20 cellular contexts compared by ENCODE assay signal in the genomic region with DNA sequence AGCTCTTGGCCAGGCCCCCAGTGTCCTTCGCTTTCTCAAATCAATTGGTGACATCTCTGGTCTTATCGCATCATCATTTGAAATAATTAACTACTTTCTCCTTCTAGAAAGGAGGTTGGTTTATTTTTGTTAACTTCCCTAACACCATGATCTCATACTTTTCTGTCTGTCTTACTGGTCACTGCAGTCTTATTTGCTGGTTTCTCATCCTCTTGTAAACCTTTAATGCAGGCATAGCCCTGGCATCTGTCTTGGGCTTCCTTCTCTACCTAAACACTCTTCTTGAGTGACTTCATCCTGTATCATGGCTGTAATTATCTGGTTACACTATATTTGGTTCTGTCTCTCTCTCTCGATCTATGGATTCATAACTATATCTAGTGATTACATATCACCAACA.
DNase-seq lines count a peak whose midpoint lies in the region; ATAC-seq lines count a peak whose summit lies in the region.
"Had no signal": no experiment of that assay in that cellular context is flagged by ENCODE, and none has a peak within 500 bp of the region (broad histone marks: within the 10 kb centered on the region; RNA-seq: fewer than 3 reads in every experiment).

No MANE protein-coding gene starts in this region.

- no peaks in the 10 kb centered on the region for H3K36me3 Mint-ChIP-seq in CD4-positive, CD25-positive, alpha-beta regulatory T cell
- peaks cover 11% of the 10 kb centered on the region for H3K36me3 Mint-ChIP-seq in activated naive CD8-positive, alpha-beta T cell treated with anti-CD3 and anti-CD28 coated beads, Interleukin-2, amount 10 ng/mL, durations not matched to agents 7 days and 5 days
- peaks cover 0 to 3% (median 2%) of the 10 kb centered on the region in 3 donors for H3K36me3 Mint-ChIP-seq in naive thymus-derived CD8-positive, alpha-beta T cell
- H3K36me3 Mint-ChIP-seq: CD8-positive, alpha-beta T cell had no signal

- peak overlapping the region; percentile 0 to 90 (median 0) for H3K27ac Mint-ChIP-seq in CD4-positive, CD25-positive, alpha-beta regulatory T cell
- H3K27ac Mint-ChIP-seq in activated naive CD8-positive, alpha-beta T cell treated with anti-CD3 and anti-CD28 coated beads, Interleukin-2, amount 10 ng/mL, durations not matched to agents 7 days and 5 days: no peak overlapping the region
- H3K27ac Mint-ChIP-seq in naive thymus-derived CD8-positive, alpha-beta T cell: peak overlapping the region in 5 of 10 donors; percentile 11 to 64 (median 41)
- H3K27ac Mint-ChIP-seq: activated naive CD4-positive, alpha-beta T cell treated with anti-CD3 and anti-CD28 coated beads for 36 hours; CD8-positive, alpha-beta T cell; progenitor cell of endocrine pancreas had no signal

- no peak overlapping the region for H3K4me3 ChIP-seq in CD4-positive, CD25-positive, alpha-beta regulatory T cell (ENCODE audit: low read depth, low read length)
- H3K4me3 ChIP-seq: transverse colon had no signal

- no peak overlapping the region for H3K27ac ChIP-seq in CD4-positive, CD25-positive, alpha-beta regulatory T cell (ENCODE audit: insufficient read depth, low read length, poor library complexity, severe bottlenecking)
- H3K27ac ChIP-seq: neutrophil, transverse colon had no signal

- H3K4me1 Mint-ChIP-seq in CD4-positive, CD25-positive, alpha-beta regulatory T cell: peaks cover 16 to 44% (median 32%) of the 10 kb centered on the region in 4 donors
- H3K4me1 Mint-ChIP-seq in activated naive CD8-positive, alpha-beta T cell treated with anti-CD3 and anti-CD28 coated beads, Interleukin-2, amount 10 ng/mL, durations not matched to agents 7 days and 5 days: peaks cover 18% of the 10 kb centered on the region
- H3K4me1 Mint-ChIP-seq in naive thymus-derived CD8-positive, alpha-beta T cell: peaks cover 8 to 28% (median 18%) of the 10 kb centered on the region in 4 donors

- DNase-seq in CD4-positive, CD25-positive, alpha-beta regulatory T cell: no peak
- DNase-seq in Daoy (ENCODE audit: low read depth): peak; percentile 7
- DNase-seq in MV-4-11 (lab: John Stamatoyannopoulos, UW): peak; percentile 44
- DNase-seq in activated naive CD8-positive, alpha-beta T cell treated with anti-CD3 and anti-CD28 coated beads, Interleukin-2, amount 10 ng/mL, durations not matched to agents 7 days and 5 days: no peak
- DNase-seq in putamen (ENCODE audit: low spot score): no peak
- DNase-seq in naive thymus-derived CD8-positive, alpha-beta T cell: no peak
- DNase-seq: activated CD4-positive, CD25-positive, alpha-beta regulatory T cell treated with anti-CD3 and anti-CD28 coated beads, Interleukin-2, amount 50 U/mL, for 72 hours; activated naive CD4-positive, alpha-beta T cell treated with anti-CD3 and anti-CD28 coated beads for 36 hours; CD8-positive, alpha-beta T cell; glutamatergic neuron; KG1; NCI-H1092 treated with DMSO at 0.1 percent for 48 hours; NCI-H187 treated with DMSO at 0.1 percent for 48 hours; NCI-H226; stimulated activated CD4-positive, alpha-beta T cell treated with anti-CD3 and anti-CD28 coated beads, Interleukin-15, amount 100 ng/mL, for 24 hours; transverse colon had no signal

- peak overlapping the region in 1 of 4 donors; percentile 8 for H3K4me3 Mint-ChIP-seq in CD4-positive, CD25-positive, alpha-beta regulatory T cell
- peak overlapping the region; percentile 31 for H3K4me3 Mint-ChIP-seq in activated naive CD8-positive, alpha-beta T cell treated with anti-CD3 and anti-CD28 coated beads, Interleukin-2, amount 10 ng/mL, durations not matched to agents 7 days and 5 days
- H3K4me3 Mint-ChIP-seq in naive thymus-derived CD8-positive, alpha-beta T cell: no peak overlapping the region
- H3K4me3 Mint-ChIP-seq: activated naive CD4-positive, alpha-beta T cell treated with anti-CD3 and anti-CD28 coated beads for 36 hours; CD8-positive, alpha-beta T cell had no signal

- peaks cover 0 to 3% (median 0%) of the 10 kb centered on the region in 7 donors for H3K9me3 Mint-ChIP-seq in CD4-positive, CD25-positive, alpha-beta regulatory T cell
- peaks cover 9% of the 10 kb centered on the region for H3K9me3 Mint-ChIP-seq in activated naive CD8-positive, alpha-beta T cell treated with anti-CD3 and anti-CD28 coated beads, Interleukin-2, amount 10 ng/mL, durations not matched to agents 7 days and 5 days
- H3K9me3 Mint-ChIP-seq in naive thymus-derived CD8-positive, alpha-beta T cell: peaks cover 0 to 2% (median 0%) of the 10 kb centered on the region in 9 donors

- H3K4me1 ChIP-seq in CD4-positive, CD25-positive, alpha-beta regulatory T cell (ENCODE audit: control insufficient read depth, insufficient read depth, low read length, poor library complexity, severe bottlenecking): peaks cover 15% of the 10 kb centered on the region
- H3K4me1 ChIP-seq: transverse colon had no signal

- H3K36me3 ChIP-seq in CD4-positive, CD25-positive, alpha-beta regulatory T cell (ENCODE audit: control insufficient read depth, insufficient read depth, low read length): no peaks in the 10 kb centered on the region
- H3K36me3 ChIP-seq: neutrophil, transverse colon had no signal

- no peaks in the 10 kb centered on the region for H3K27me3 Mint-ChIP-seq in CD4-positive, CD25-positive, alpha-beta regulatory T cell
- no peaks in the 10 kb centered on the region for H3K27me3 Mint-ChIP-seq in activated naive CD8-positive, alpha-beta T cell treated with anti-CD3 and anti-CD28 coated beads, Interleukin-2, amount 10 ng/mL, durations not matched to agents 7 days and 5 days
- H3K27me3 Mint-ChIP-seq in naive thymus-derived CD8-positive, alpha-beta T cell: peaks cover 0 to 2% (median 2%) of the 10 kb centered on the region in 5 donors

- POLR2A ChIA-PET in activated naive CD8-positive, alpha-beta T cell treated with anti-CD3 and anti-CD28 coated beads, Interleukin-2, amount 10 ng/mL, durations not matched to agents 7 days and 5 days (lab: Charles Lee): no interaction called here
- POLR2A ChIA-PET in naive thymus-derived CD8-positive, alpha-beta T cell (lab: Charles Lee): no interaction called here

- no peaks in the 10 kb centered on the region for H3K9me3 ChIP-seq in CD4-positive, CD25-positive, alpha-beta regulatory T cell (ENCODE audit: control insufficient read depth in 2 of 2, low read length in 2 of 2)
- H3K9me3 ChIP-seq: neutrophil, transverse colon had no signal

- no peaks in the 10 kb centered on the region for H3K27me3 ChIP-seq in CD4-positive, CD25-positive, alpha-beta regulatory T cell (ENCODE audit: control insufficient read depth, insufficient read depth, low read length)
- H3K27me3 ChIP-seq: neutrophil, transverse colon had no signal

- ATAC-seq in CD4-positive, CD25-positive, alpha-beta regulatory T cell (ENCODE audit: low read depth in 2 of 2): no peak
- no peak for ATAC-seq in activated naive CD8-positive, alpha-beta T cell treated with anti-CD3 and anti-CD28 coated beads, Interleukin-2, amount 10 ng/mL, durations not matched to agents 7 days and 5 days (ENCODE audit: low read depth)
- ATAC-seq in HG02678 (IDR thresholded peaks at IDR 0.05; ENCODE audit: unreplicated experiment): no peak
- ATAC-seq in naive thymus-derived CD8-positive, alpha-beta T cell: no peak
- ATAC-seq: CD8-positive, alpha-beta T cell; SK-N-SH treated with all-trans-retinoic acid at 6 μM for 48 hours had no signal

Comparison
In these comparisons a context has a peak if more than half of its experiments do, and no peak if none do; other contexts are left out.
1. DNase-seq: peak in Daoy (single experiment) and MV-4-11 (single experiment); none in CD4-positive, CD25-positive, alpha-beta regulatory T cell (0 of 3), activated naive CD8-positive, alpha-beta T cell treated with anti-CD3 and anti-CD28 coated beads, Interleukin-2, amount 10 ng/mL, durations not matched to agents 7 days and 5 days (single experiment), putamen (single experiment) and naive thymus-derived CD8-positive, alpha-beta T cell (0 of 10).